1 cellular context compared by ENCODE assay signal in the genomic region with DNA sequence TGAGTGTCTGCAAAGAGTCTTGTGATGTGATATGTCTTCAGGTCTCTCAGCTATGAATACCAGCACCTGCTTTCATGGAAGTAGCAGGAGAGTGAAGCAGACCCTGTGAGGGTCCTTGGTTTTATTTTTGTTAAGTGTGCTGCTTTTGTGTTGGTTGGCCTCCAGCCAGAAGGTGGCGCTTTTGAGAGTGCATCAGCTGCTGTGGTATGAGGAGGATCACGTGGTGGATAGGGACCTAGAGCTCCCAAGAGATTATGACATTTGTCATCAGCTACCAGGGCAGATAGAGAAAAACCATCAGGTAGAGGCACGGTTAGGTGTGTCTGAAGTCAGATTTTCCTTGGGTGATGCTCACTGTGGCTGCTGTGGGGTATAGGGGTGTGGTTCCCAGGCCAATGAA.
TF ChIP-seq lines count a peak whose summit lies in the region.

No MANE protein-coding gene starts in this region.

TF ChIP-seq in GM23338, 12 proteins besides CTCF, POLR2A, EP300 and RAD21 (continued from another document):
- TF ChIP-seq REST (IDR thresholded peaks at IDR 0.05; ENCODE audit: unreplicated experiment) (no peak), STAT1 (IDR thresholded peaks at IDR 0.05; ENCODE audit: unreplicated experiment) (no peak), EZH2phosphoT487 (IDR thresholded peaks at IDR 0.05; ENCODE audit: unreplicated experiment) (no peak)
TF ChIP-seq in GM23338: peak in this region for 0.
